Comparison of ENCODE assay signal across 17 cellular contexts in genomic region chr6:127963495-127963894, GRCh38.
DNase-seq lines count a peak whose midpoint lies in the region; ATAC-seq and TF ChIP-seq lines count a peak whose summit lies in the region.
"Had no signal": no experiment of that assay in that cellular context is flagged by ENCODE, and none has a peak within 500 bp of the region (broad histone marks: within the 10 kb centered on the region; RNA-seq: fewer than 3 reads in every experiment).

No MANE protein-coding gene starts in this region.

- no peak for TF ChIP-seq CTCF in GM20000 (IDR thresholded peaks at IDR 0.05; ENCODE audit: extremely low read depth, missing control alignments)
- no peak for TF ChIP-seq CTCF in osteocyte (IDR thresholded peaks at IDR 0.05)

- ATAC-seq in HG02970 (IDR thresholded peaks at IDR 0.05; ENCODE audit: low FRiP score, unreplicated experiment), result no peak

- peaks cover 16% of the 10 kb centered on the region for H3K4me1 Mint-ChIP-seq in activated CD4-positive, alpha-beta T cell treated with anti-CD3 and anti-CD28 coated beads, Interleukin-2, amount 10 ng/mL, durations not matched to agents 24 days and 14 days
- H3K4me1 Mint-ChIP-seq in osteocyte (ENCODE audit: unreplicated experiment), result no peaks in the 10 kb centered on the region

- H3K4me3 Mint-ChIP-seq in activated CD4-positive, alpha-beta T cell treated with anti-CD3 and anti-CD28 coated beads, Interleukin-2, amount 10 ng/mL, durations not matched to agents 24 days and 14 days, result no peak overlapping the region
- no peak overlapping the region for H3K4me3 Mint-ChIP-seq in osteocyte (ENCODE audit: unreplicated experiment)
- H3K4me3 Mint-ChIP-seq: CD4-positive, alpha-beta memory T cell; HFFc6 had no signal

- H3K9me3 Mint-ChIP-seq in activated CD4-positive, alpha-beta T cell treated with anti-CD3 and anti-CD28 coated beads, Interleukin-2, amount 10 ng/mL, durations not matched to agents 24 days and 14 days, result peaks cover 33% of the 10 kb centered on the region
- H3K9me3 Mint-ChIP-seq in osteocyte (ENCODE audit: unreplicated experiment), result peaks cover 15% of the 10 kb centered on the region
- H3K9me3 Mint-ChIP-seq: HFFc6 had no signal

- peak; percentile 45 for DNase-seq in activated CD4-positive, alpha-beta T cell treated with anti-CD3 and anti-CD28 coated beads, Interleukin-2, amount 10 ng/mL, durations not matched to agents 24 days and 14 days
- DNase-seq in activated CD4-positive, alpha-beta T cell treated with anti-CD3 and anti-CD28 coated beads, Interleukin-2, amount 50 U/mL, for 1 hour, result no peak
- DNase-seq in NCI-H2107 treated with DMSO at 0.1 percent for 48 hours (lab: John Stamatoyannopoulos, UW; ENCODE audit: unreplicated experiment), result peak; percentile 21
- peak; percentile 61 for DNase-seq in cerebellum (ENCODE audit: low spot score)
- no peak for DNase-seq in GM20000 (ENCODE audit: low spot score)
- DNase-seq in osteocyte (ENCODE audit: extremely low spot score, unreplicated experiment), result no peak
- DNase-seq: ACHN; BE2C; CD4-positive, alpha-beta memory T cell; DMS79; EL; GDM1; HCEC 1CT; HFFc6; IMR-90; KBM-7 had no signal

- H3K27ac Mint-ChIP-seq in activated CD4-positive, alpha-beta T cell treated with anti-CD3 and anti-CD28 coated beads, Interleukin-2, amount 10 ng/mL, durations not matched to agents 24 days and 14 days, result no peak overlapping the region
- H3K27ac Mint-ChIP-seq in osteocyte (ENCODE audit: unreplicated experiment), result no peak overlapping the region
- H3K27ac Mint-ChIP-seq: CD4-positive, alpha-beta memory T cell; HFFc6 had no signal

- peaks cover 9% of the 10 kb centered on the region for H3K36me3 Mint-ChIP-seq in activated CD4-positive, alpha-beta T cell treated with anti-CD3 and anti-CD28 coated beads, Interleukin-2, amount 10 ng/mL, durations not matched to agents 24 days and 14 days (ENCODE audit: low read depth)
- H3K36me3 Mint-ChIP-seq in osteocyte (ENCODE audit: unreplicated experiment), result peaks cover 18% of the 10 kb centered on the region
- H3K36me3 Mint-ChIP-seq: CD4-positive, alpha-beta memory T cell had no signal

- no peaks in the 10 kb centered on the region for H3K27me3 Mint-ChIP-seq in activated CD4-positive, alpha-beta T cell treated with anti-CD3 and anti-CD28 coated beads, Interleukin-2, amount 10 ng/mL, durations not matched to agents 24 days and 14 days
- no peaks in the 10 kb centered on the region for H3K27me3 Mint-ChIP-seq in osteocyte (ENCODE audit: unreplicated experiment)
- H3K27me3 Mint-ChIP-seq: CD4-positive, alpha-beta memory T cell had no signal

- intact Hi-C loops in activated CD4-positive, alpha-beta T cell treated with anti-CD3 and anti-CD28 coated beads, Interleukin-2, amount 10 ng/mL, durations not matched to agents 24 days and 14 days (cut with micrococcal nuclease), result no loop called here

Comparison
In these comparisons a context has a peak if more than half of its experiments do, and no peak if none do; other contexts are left out.
1. DNase-seq: peak in activated CD4-positive, alpha-beta T cell treated with anti-CD3 and anti-CD28 coated beads, Interleukin-2, amount 10 ng/mL, durations not matched to agents 24 days and 14 days (single experiment), NCI-H2107 treated with DMSO at 0.1 percent for 48 hours (single experiment) and cerebellum (single experiment); none in activated CD4-positive, alpha-beta T cell treated with anti-CD3 and anti-CD28 coated beads, Interleukin-2, amount 50 U/mL, for 1 hour (single experiment), GM20000 (single experiment) and osteocyte (single experiment).